Comparison of ENCODE assay signal across 8 cellular contexts in genomic region chr17:81309140-81309858, GRCh38. TPM values are rescaled to one million over a fixed set of nuclear protein-coding genes. Genes with fewer than 3 reads are reported as not detected.
A peak's percentile ranks its signal among the peaks of the same experiment; 100 is the strongest.
DNase-seq lines count a peak whose midpoint lies in the region; ATAC-seq and TF ChIP-seq lines count a peak whose summit lies in the region.

No MANE protein-coding gene starts in this region.

- no TSS peak for BruUV-seq in MCF 10A (replicated peaks; lab: Mats Ljungman, UMichigan)

- H3K27me3 ChIP-seq in NT2/D1 (ENCODE audit: insufficient read depth, insufficient read length) (peaks cover 6% of the 10 kb centered on the region), iPS-20b (ENCODE audit: insufficient read depth, low read length) (no peaks in the 10 kb centered on the region), gastrocnemius medialis (no peaks in the 10 kb centered on the region)

- POLR2A ChIA-PET in MCF 10A (lab: Yijun Ruan, JAX) = interaction anchor here (0.7 to 2.2 kb wide), 7 partner anchors 11 to 86 kb away, joined by 3 to 14 read pairs (median 4); partner anchors contain the start of genes BAHCC1 and SLC38A10

- intact Hi-C loops in MCF 10A (cut with micrococcal nuclease) = loop anchor here (5.0 kb wide), 1 partner anchor 88 kb away; the partner anchor contains the start of gene BAHCC1
- intact Hi-C loops in gastrocnemius medialis (cut with DNase I; ENCODE audit: low total_unique reads) = loop anchor here (1.0 to 2.0 kb wide), 3 partner anchors 18 to 80 kb away; no protein-coding TSS in a partner anchor

- peak; percentile 57 to 75 for TF ChIP-seq POLR2A in gastrocnemius medialis (IDR thresholded peaks at IDR 0.05)

- DNase-seq in GM04503 (ENCODE audit: low read depth) (peak; percentile 41), NT2/D1 (ENCODE audit: low read depth, low spot score) (no peak), MCF 10A (ENCODE audit: unreplicated experiment) (peak; percentile 74), gastrocnemius medialis (peak; percentile 87 to 94), T-helper 9 cell (no peak)

- no peaks in the 10 kb centered on the region for H3K9me3 Mint-ChIP-seq in MCF 10A (ENCODE audit: unreplicated experiment)

- CTCF ChIA-PET in MCF 10A (lab: Yijun Ruan, JAX) = interaction anchor here (0.7 to 3.1 kb wide), 10 partner anchors 12 to 300 kb away, joined by 3 to 12 read pairs (median 3); no protein-coding TSS in a partner anchor

- in situ Hi-C loops in gastrocnemius medialis (cut with MboI; ENCODE audit: low sequenced_read_pairs in 4 of 4) = no loop called here

- H3K27ac Mint-ChIP-seq in MCF 10A (ENCODE audit: low read depth, unreplicated experiment) = peak overlapping the region; percentile 32

- H3K4me1 ChIP-seq in NT2/D1 (ENCODE audit: insufficient read depth, insufficient read length) = peaks cover 25% of the 10 kb centered on the region
- H3K4me1 ChIP-seq in iPS-20b (ENCODE audit: insufficient read depth, low read length) = peaks cover 10% of the 10 kb centered on the region; the same call in 1 of the 2 replicates
- H3K4me1 ChIP-seq in gastrocnemius medialis = peaks cover 19 to 24% of the 10 kb centered on the region in 2 donors

- TF ChIP-seq CTCF in 22Rv1 (IDR thresholded peaks at IDR 0.05) = peak; percentile 65
- peak; percentile 32 for TF ChIP-seq CTCF in MCF 10A (IDR thresholded peaks at IDR 0.05; ENCODE audit: unreplicated experiment)
- peak; percentile 69 to 83 (median 72) for TF ChIP-seq CTCF in gastrocnemius medialis (IDR thresholded peaks at IDR 0.05 in 4 of 5, conservative IDR thresholded peaks at IDR 0.05 in 1 of 5)

- H3K4me1 Mint-ChIP-seq in MCF 10A (ENCODE audit: insufficient read depth, unreplicated experiment) = peaks cover 22% of the 10 kb centered on the region

- no peaks in the 10 kb centered on the region for H3K36me3 Mint-ChIP-seq in MCF 10A (ENCODE audit: insufficient read depth, unreplicated experiment)

- ATAC-seq in gastrocnemius medialis (peak; percentile 95 to 99), GM18502 (IDR thresholded peaks at IDR 0.05; ENCODE audit: poor library complexity, unreplicated experiment) (no peak)

- H3K27me3 Mint-ChIP-seq in MCF 10A (ENCODE audit: insufficient read depth, unreplicated experiment) = no peaks in the 10 kb centered on the region

- H3K27ac ChIP-seq in 22Rv1 (peak overlapping the region; percentile 74), iPS-20b (ENCODE audit: low read length) (no peak overlapping the region), gastrocnemius medialis (peak overlapping the region; percentile 79 to 88 (median 86))

- H3K9me3 ChIP-seq in NT2/D1 (ENCODE audit: insufficient read depth, low read length) (peaks cover 7% of the 10 kb centered on the region; the same call in 1 of the 2 replicates), iPS-20b (ENCODE audit: insufficient read depth, low read depth, low read length) (no peaks in the 10 kb centered on the region), gastrocnemius medialis (no peaks in the 10 kb centered on the region)

- H3K9ac ChIP-seq in NT2/D1 (ENCODE audit: insufficient read length, low read depth) (peak overlapping the region; percentile 63), iPS-20b (ENCODE audit: low read depth, low read length) (no peak overlapping the region)

- H3K4me3 Mint-ChIP-seq in MCF 10A (ENCODE audit: unreplicated experiment) = peak overlapping the region; percentile 68

- no peak overlapping the region for H3K4me3 ChIP-seq in NT2/D1 (ENCODE audit: insufficient read length, low read depth)
- 0 out of 2 replicates have a peak overlapping the region, but pooled peaks have one; percentile 8 for H3K4me3 ChIP-seq in iPS-20b (ENCODE audit: low read length)
- H3K4me3 ChIP-seq in gastrocnemius medialis = peak overlapping the region; percentile 50 to 65 (median 54)

- H3K36me3 ChIP-seq in NT2/D1 (ENCODE audit: insufficient read depth, insufficient read length, low read length) (no peaks in the 10 kb centered on the region), iPS-20b (ENCODE audit: insufficient read depth, low read depth, low read length) (no peaks in the 10 kb centered on the region), gastrocnemius medialis (no peaks in the 10 kb centered on the region)

RNA-seq across cellular contexts. Expression of gene SLC38A10, which starts 14.2 kb away (rescaled TPM):
- total RNA-seq in MCF 10A (2022) (98.2 and 108 TPM in 2 replicates), gastrocnemius medialis (10 to 100 TPM; 24.5 to 56.5 (median 28.8) TPM)

Comparison
In these comparisons a context has a peak if more than half of its experiments do, and no peak if none do; other contexts are left out.
1. DNase-seq: peak in GM04503 (single experiment), MCF 10A (single experiment) and gastrocnemius medialis (2 of 2); none in NT2/D1 (single experiment) and T-helper 9 cell (single experiment).
2. Peak in every context shown above with its lines, with median percentiles within 50 percentile points of each other: CTCF ChIP-seq.